Comparison of ENCODE assay signal across 18 cellular contexts in the genomic region with DNA sequence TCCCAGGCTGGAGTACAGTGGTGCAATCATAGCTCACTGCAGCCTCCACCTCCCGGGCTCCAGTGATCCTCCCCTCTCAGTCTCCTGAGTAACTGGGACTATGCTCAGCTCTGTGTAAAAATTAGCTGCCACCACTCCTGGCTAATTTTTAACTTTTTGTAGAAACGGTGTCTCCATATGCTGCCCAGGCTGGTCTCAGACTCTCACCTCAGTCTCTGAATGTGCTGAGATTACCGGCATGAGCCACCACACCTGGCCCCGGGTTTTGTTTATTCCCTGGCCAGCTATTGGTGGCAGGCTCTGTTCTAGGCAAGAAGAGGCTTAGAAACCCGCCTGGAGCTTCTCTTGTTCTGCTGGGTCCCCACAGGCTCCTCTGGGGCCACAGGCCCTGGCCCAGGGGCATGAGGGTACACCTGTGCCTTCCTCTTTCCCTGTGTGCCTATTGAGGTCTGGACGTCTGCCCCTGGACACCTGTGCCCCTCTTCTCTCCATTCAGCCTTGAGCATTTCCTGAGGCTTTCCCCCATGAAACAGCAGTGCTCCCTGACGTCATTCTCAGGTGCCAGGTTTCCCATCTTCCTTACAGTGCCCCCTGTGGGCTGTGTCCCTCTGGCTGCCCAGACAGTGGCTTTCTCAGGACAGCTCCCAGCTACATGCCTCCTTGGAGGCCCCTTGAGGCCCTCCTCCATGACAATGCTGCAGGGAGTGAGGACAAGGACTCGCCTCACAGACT. TPM values are rescaled to one million over a fixed set of nuclear protein-coding genes. Genes with fewer than 3 reads are reported as not detected.
DNase-seq lines count a peak whose midpoint lies in the region; ATAC-seq, FAIRE-seq and TF ChIP-seq lines count a peak whose summit lies in the region.
"Had no signal": no experiment of that assay in that cellular context is flagged by ENCODE, and none has a peak within 500 bp of the region (broad histone marks: within the 10 kb centered on the region; RNA-seq: fewer than 3 reads in every experiment).

No MANE protein-coding gene starts in this region.

- 7% methylated on average over 6 of the region's 8 CpGs for WGBS in HepG2 (ENCODE audit: low lambda C conversion rate)
- 30% methylated on average over 2 of the region's 8 CpGs for WGBS in right lobe of liver (ENCODE audit: insufficient coverage, low coverage, low lambda C conversion rate, missing lambda C conversion rate)

- no peak for DNase-seq in HepG2 (ENCODE audit: low spot score)
- DNase-seq in right lobe of liver: no peak
- DNase-seq in RPMI8226: peak; percentile 77
- DNase-seq in iPS-NIHi11 (ENCODE audit: low spot score): peak; percentile 31
- no peak for DNase-seq in retinal pigment epithelial cell (ENCODE audit: low read depth)
- no peak for DNase-seq in hypothalamus (lab: John Stamatoyannopoulos, UW)
- DNase-seq in HuH-7 (ENCODE audit: low spot score): no peak
- DNase-seq in NCI-H345 (lab: John Stamatoyannopoulos, UW): no peak
- DNase-seq: 8988T, EL, NCI-H1105 treated with DMSO at 0.1 percent for 48 hours, NCI-H1694 treated with DMSO at 0.1 percent for 48 hours, NCI-H226, NCI-H526 treated with DMSO at 0.1 percent for 48 hours, SHP77 treated with DMSO at 0.1 percent for 48 hours had no signal

- no peak for TF ChIP-seq EP300 in HepG2 (IDR thresholded peaks at IDR 0.05; ENCODE audit: low read depth in 2 of 2, low read length in 2 of 2)
- no peak for TF ChIP-seq EP300 in HepG2 (CRISPR knock-in tag; IDR thresholded peaks at IDR 0.05; ENCODE audit: borderline replicate concordance)

- CTCF ChIA-PET in HepG2 (lab: Yijun Ruan, JAX; ENCODE audit: low intra/inter-chr PET ratio, low total read pairs): no interaction called here

- no peaks in the 10 kb centered on the region for H3K79me2 ChIP-seq in HepG2 (ENCODE audit: insufficient read depth, low read length)

- no peak for TF ChIP-seq RAD21 in HepG2 (CRISPR knock-in tag; IDR thresholded peaks at IDR 0.05)

- TF ChIP-seq CTCF in HepG2 (CRISPR knock-in tag; IDR thresholded peaks at IDR 0.05) (no peak), right lobe of liver (IDR thresholded peaks at IDR 0.05) (no peak), retinal pigment epithelial cell (conservative IDR thresholded peaks at IDR 0.05; ENCODE audit: low read depth, low read length) (peak; percentile 1)

- POLR2A ChIA-PET in HepG2 (lab: Yijun Ruan, JAX): no interaction called here

- H3K27ac ChIP-seq in HepG2 (ENCODE audit: extremely low read length, insufficient read depth, low read length) (no peak overlapping the region), right lobe of liver (no peak overlapping the region)
- H3K27ac ChIP-seq: BLaER1 had no signal

- TF ChIP-seq POLR2A in HepG2 (IDR thresholded peaks at IDR 0.05; ENCODE audit: insufficient read depth in 1 of 2, low read depth in 2 of 2, low read length in 2 of 2): no peak
- TF ChIP-seq POLR2A in right lobe of liver (IDR thresholded peaks at IDR 0.05): no peak

- H3K9ac ChIP-seq in HepG2 (ENCODE audit: insufficient read depth, low read depth, low read length): no peak overlapping the region
- H3K9ac ChIP-seq: BLaER1 had no signal

- no peak overlapping the region for H3K4me2 ChIP-seq in HepG2 (ENCODE audit: low read depth, low read length)
- H3K4me2 ChIP-seq: BLaER1 had no signal

- no peaks in the 10 kb centered on the region for H3K4me1 ChIP-seq in HepG2 (ENCODE audit: insufficient read depth, low read length)
- no peaks in the 10 kb centered on the region for H3K4me1 ChIP-seq in right lobe of liver
- H3K4me1 ChIP-seq: BLaER1 had no signal

- H3K36me3 ChIP-seq in HepG2 (replicated peaks in 1 of 2; ENCODE audit: control insufficient read depth in 1 of 2, insufficient read depth in 2 of 2, low read length in 2 of 2) (no peaks in the 10 kb centered on the region), right lobe of liver (no peaks in the 10 kb centered on the region)
- H3K36me3 ChIP-seq: BLaER1 had no signal

- intact Hi-C loops in HepG2 (cut with micrococcal nuclease; ENCODE audit: unreplicated experiment) (no loop called here), right lobe of liver (cut with DNase I) (no loop called here)

- no peak overlapping the region for H3K4me3 ChIP-seq in HepG2 (replicated peaks in 1 of 3; ENCODE audit: insufficient read depth in 1 of 3, low read depth in 2 of 3, low read length in 3 of 3)
- H3K4me3 ChIP-seq in right lobe of liver: no peak overlapping the region
- no peak overlapping the region for H3K4me3 ChIP-seq in retinal pigment epithelial cell (ENCODE audit: low read length)
- H3K4me3 ChIP-seq: BLaER1 had no signal

- no peak for ATAC-seq in HepG2
- ATAC-seq in right lobe of liver: no peak

- no peaks in the 10 kb centered on the region for H4K20me1 ChIP-seq in HepG2 (ENCODE audit: insufficient read depth, low read length)
- H4K20me1 ChIP-seq: BLaER1 had no signal

- H3K27me3 ChIP-seq in HepG2 (ENCODE audit: control insufficient read depth in 1 of 2, insufficient read depth in 2 of 2, low read length in 2 of 2): no peaks in the 10 kb centered on the region
- no peaks in the 10 kb centered on the region for H3K27me3 ChIP-seq in right lobe of liver
- H3K27me3 ChIP-seq: BLaER1 had no signal

- H3K9me3 ChIP-seq in HepG2 (ENCODE audit: low read length) (peaks cover 94% of the 10 kb centered on the region), right lobe of liver (no peaks in the 10 kb centered on the region)
- H3K9me3 ChIP-seq: BLaER1 had no signal

- no peak overlapping the region for H2AFZ ChIP-seq in HepG2 (ENCODE audit: low read length)

- in situ Hi-C loops in HepG2 (cut with HindIII; ENCODE audit: extremely low pct_ligation_motif_present, low pct_unique_long_range_greater_than_20kb): no loop called here

- no TSS peak for BruUV-seq in HepG2 (replicated peaks; lab: Mats Ljungman, UMichigan)

- no peak for FAIRE-seq in HepG2 (lab: Jason Lieb, UNC)
- FAIRE-seq: GM19239 had no signal

TF ChIP-seq in HepG2, 621 proteins besides CTCF, POLR2A, EP300 and RAD21:
- TF ChIP-seq, protein P1, sequence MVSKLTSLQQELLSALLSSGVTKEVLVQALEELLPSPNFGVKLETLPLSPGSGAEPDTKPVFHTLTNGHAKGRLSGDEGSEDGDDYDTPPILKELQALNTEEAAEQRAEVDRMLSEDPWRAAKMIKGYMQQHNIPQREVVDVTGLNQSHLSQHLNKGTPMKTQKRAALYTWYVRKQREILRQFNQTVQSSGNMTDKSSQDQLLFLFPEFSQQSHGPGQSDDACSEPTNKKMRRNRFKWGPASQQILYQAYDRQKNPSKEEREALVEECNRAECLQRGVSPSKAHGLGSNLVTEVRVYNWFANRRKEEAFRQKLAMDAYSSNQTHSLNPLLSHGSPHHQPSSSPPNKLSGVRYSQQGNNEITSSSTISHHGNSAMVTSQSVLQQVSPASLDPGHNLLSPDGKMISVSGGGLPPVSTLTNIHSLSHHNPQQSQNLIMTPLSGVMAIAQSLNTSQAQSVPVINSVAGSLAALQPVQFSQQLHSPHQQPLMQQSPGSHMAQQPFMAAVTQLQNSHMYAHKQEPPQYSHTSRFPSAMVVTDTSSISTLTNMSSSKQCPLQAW (CRISPR knock-in tag; IDR thresholded peaks at IDR 0.05): no peak
- TF ChIP-seq CREB1 (IDR thresholded peaks at IDR 0.05): 0 out of 2 replicates have a peak, but pooled peaks have one; percentile 43
- no peak for TF ChIP-seq CREB1 (CRISPR knock-in tag; IDR thresholded peaks at IDR 0.05)
- TF ChIP-seq ATF7 (IDR thresholded peaks at IDR 0.05): peak; percentile 62
- TF ChIP-seq ATF7 (CRISPR knock-in tag; IDR thresholded peaks at IDR 0.05): no peak

RNA-seq across cellular contexts. Expression of a gene that starts 57.5 kb away (rescaled TPM):
- total RNA-seq in HepG2 (2016; rRNA removed; fragmentation: Illumina TruSeq; extraction: Trizol) (not detected in 2 replicates), right lobe of liver (not detected)
- total RNA-seq in HepG2 (2016; cell fraction: cytosol; rRNA removed; fragmentation: Illumina TruSeq; extraction: Trizol; ENCODE audit: low read depth): not detected in 2 replicates
- total RNA-seq in HepG2 (2016; cell fraction: insoluble cytoplasmic fraction; rRNA removed; fragmentation: Illumina TruSeq; extraction: Trizol): not detected in 2 replicates
- total RNA-seq in HepG2 (2016; cell fraction: membrane; rRNA removed; fragmentation: Illumina TruSeq; extraction: Trizol): not detected in 2 replicates
- total RNA-seq in HepG2 (2016; cell fraction: nucleus; rRNA removed; fragmentation: Illumina TruSeq; extraction: Trizol): not detected in 2 replicates
- not detected in 2 replicates for polyA plus RNA-seq in HepG2 (2011; rRNA removed)
- not detected in 2 replicates for polyA plus RNA-seq in HepG2 (2011; cell fraction: cytosol; rRNA removed)
- not detected in 2 replicates for polyA plus RNA-seq in HepG2 (2011; cell fraction: nucleus; rRNA removed)
- not detected in 2 replicates for polyA plus RNA-seq in HepG2 (2012)
- not detected in 2 replicates for polyA plus RNA-seq in HepG2 (2016; cell fraction: cytosol; fragmentation: Illumina TruSeq; extraction: Trizol; ENCODE audit: low read depth)
- not detected in 2 replicates for polyA plus RNA-seq in HepG2 (2016; cell fraction: insoluble cytoplasmic fraction; fragmentation: Illumina TruSeq; extraction: Trizol; ENCODE audit: low read depth)
- polyA plus RNA-seq in HepG2 (2016; cell fraction: membrane; fragmentation: Illumina TruSeq; extraction: Trizol; ENCODE audit: low read depth): not detected in 2 replicates
- not detected in 2 replicates for polyA plus RNA-seq in HepG2 (2016; cell fraction: nucleus; fragmentation: Illumina TruSeq; extraction: Trizol; ENCODE audit: insufficient read depth, low read depth)
- not detected in 2 replicates for polyA minus RNA-seq in HepG2 (2011; rRNA and poly(A)+ RNA removed; ENCODE audit: low replicate concordance)
- not detected in 2 replicates for polyA minus RNA-seq in HepG2 (2011; cell fraction: cytosol; rRNA and poly(A)+ RNA removed)
- not detected in 2 replicates for polyA minus RNA-seq in HepG2 (2011; cell fraction: nucleus; rRNA and poly(A)+ RNA removed)
- total RNA-seq: OCI-LY7 had no signal

Comparison
In these comparisons a context has a peak if more than half of its experiments do, and no peak if none do; other contexts are left out.
1. DNase-seq: peak in RPMI8226 (single experiment) and iPS-NIHi11 (single experiment); none in HepG2 (single experiment), right lobe of liver (0 of 3), retinal pigment epithelial cell (single experiment), hypothalamus (0 of 51), HuH-7 (single experiment) and NCI-H345 (single experiment).